28 cellular contexts compared by ENCODE assay signal in the genomic region with DNA sequence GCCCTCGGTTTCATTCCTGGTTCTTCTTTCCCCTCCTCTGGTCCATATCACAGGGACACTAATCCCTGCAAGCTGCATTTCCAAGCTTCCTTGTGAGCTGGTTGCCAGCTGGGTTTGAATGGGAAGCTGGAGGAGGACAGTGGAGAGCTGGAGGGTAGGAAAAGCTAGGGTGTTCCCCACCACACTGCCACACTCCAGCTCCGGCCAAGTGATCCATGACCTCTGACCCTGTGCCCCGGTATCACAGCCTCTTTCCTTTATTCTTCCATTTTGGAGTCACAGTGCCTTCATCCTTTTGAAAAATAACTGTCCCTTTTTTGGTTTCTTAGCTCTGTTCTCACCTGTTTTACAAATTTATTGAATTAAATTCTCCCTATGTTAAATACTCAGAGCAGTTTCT.
"Had no signal": no experiment of that assay in that cellular context is flagged by ENCODE, and none has a peak within 500 bp of the region (broad histone marks: within the 10 kb centered on the region; RNA-seq: fewer than 3 reads in every experiment).

No MANE protein-coding gene starts in this region.

- FAIRE-seq: TTC549 had no signal

- H3K36me3 Mint-ChIP-seq: mesothelial cell of epicardium; natural killer cell treated with Interleukin-12 subunit alpha and Interleukin-12 subunit beta and Interleukin-15 and Interleukin-18, amount 100 ng/mL, for 72 hours; type B pancreatic cell had no signal

- DNase-seq: activated B cell treated with CpG ODN at 0.5 μM for 24 hours; activated CD4-positive, alpha-beta T cell treated with anti-CD3 and anti-CD28 coated beads for 36 hours; activated CD4-positive, alpha-beta T cell treated with anti-CD3 and anti-CD28 coated beads, Interleukin-2, amount 50 U/mL, for 4 hours; activated CD8-positive, alpha-beta memory T cell treated with anti-CD3 and anti-CD28 coated beads for 24 hours; activated CD8-positive, alpha-beta memory T cell treated with anti-CD3 and anti-CD28 coated beads, Interleukin-2, amount 50 U/mL, for 4 hours; activated naive CD4-positive, alpha-beta T cell treated with Interleukin-2 at 50 U/mL for 16 hours; activated T-cell treated with anti-CD3 and anti-CD28 coated beads, Interleukin-2, amount 50 U/mL, for 4 hours; anterior cingulate cortex; body of pancreas; dermis blood vessel endothelial cell; effector memory CD4-positive, alpha-beta T cell; foreskin melanocyte; hippocampal formation; kidney glomerular epithelial cell; left lung; ovary; stimulated activated CD4-positive, alpha-beta T cell treated with anti-CD3 and anti-CD28 coated beads, Interleukin-12 subunit alpha, Interleukin-12 subunit beta, amount 100 ng/mL, for 4 hours; stimulated activated CD4-positive, alpha-beta T cell treated with anti-CD3 and anti-CD28 coated beads, Interleukin-4, amount 100 ng/mL, for 4 hours; T-helper 1 cell had no signal

- H3K36me3 ChIP-seq: cardiac muscle cell, left lung, neutrophil, ovary, prostate gland, vagina had no signal

- H3K27ac Mint-ChIP-seq: mesothelial cell of epicardium; natural killer cell treated with Interleukin-12 subunit alpha and Interleukin-12 subunit beta and Interleukin-15 and Interleukin-18, amount 100 ng/mL, for 72 hours; type B pancreatic cell had no signal

- H3K27me3 Mint-ChIP-seq: activated B cell treated with CpG ODN at 0.5 μM for 24 hours; activated CD4-positive, alpha-beta T cell treated with anti-CD3 and anti-CD28 coated beads for 36 hours; natural killer cell treated with Interleukin-12 subunit alpha and Interleukin-12 subunit beta and Interleukin-15 and Interleukin-18, amount 100 ng/mL, for 72 hours; type B pancreatic cell had no signal

- H3K4me1 ChIP-seq: prostate gland had no signal

- H3K27ac ChIP-seq: body of pancreas, cardiac muscle cell, left lung, neutrophil, ovary, prostate gland, vagina had no signal

- ATAC-seq: activated CD4-positive, alpha-beta T cell treated with anti-CD3 and anti-CD28 coated beads for 36 hours; activated T-cell treated with anti-CD3 and anti-CD28 coated beads, Interleukin-2, amount 50 U/mL, for 4 hours; body of pancreas; left lung; natural killer cell treated with Interleukin-12 subunit alpha and Interleukin-12 subunit beta and Interleukin-15 and Interleukin-18, amount 100 ng/mL, for 72 hours; right cardiac atrium had no signal

- H3K4me3 Mint-ChIP-seq: activated B cell treated with CpG ODN at 0.5 μM for 24 hours; activated CD4-positive, alpha-beta T cell treated with anti-CD3 and anti-CD28 coated beads for 36 hours; activated T-cell treated with anti-CD3 and anti-CD28 coated beads, Interleukin-2, amount 50 U/mL, for 4 hours; mesothelial cell of epicardium; natural killer cell treated with Interleukin-12 subunit alpha and Interleukin-12 subunit beta and Interleukin-15 and Interleukin-18, amount 100 ng/mL, for 72 hours; type B pancreatic cell had no signal

- H3K9me3 Mint-ChIP-seq: activated B cell treated with CpG ODN at 0.5 μM for 24 hours; activated T-cell treated with anti-CD3 and anti-CD28 coated beads, Interleukin-2, amount 50 U/mL, for 4 hours; mesothelial cell of epicardium; natural killer cell treated with Interleukin-12 subunit alpha and Interleukin-12 subunit beta and Interleukin-15 and Interleukin-18, amount 100 ng/mL, for 72 hours; type B pancreatic cell had no signal

- H3K9me3 ChIP-seq: body of pancreas, left lung, neutrophil, ovary, prostate gland, vagina had no signal

- H3K4me3 ChIP-seq: body of pancreas, cardiac muscle cell, left lung, ovary, prostate gland, vagina had no signal

- H3K27me3 ChIP-seq: body of pancreas, cardiac muscle cell, left lung, ovary, vagina had no signal
